13 cellular contexts compared by ENCODE assay signal in the genomic region with DNA sequence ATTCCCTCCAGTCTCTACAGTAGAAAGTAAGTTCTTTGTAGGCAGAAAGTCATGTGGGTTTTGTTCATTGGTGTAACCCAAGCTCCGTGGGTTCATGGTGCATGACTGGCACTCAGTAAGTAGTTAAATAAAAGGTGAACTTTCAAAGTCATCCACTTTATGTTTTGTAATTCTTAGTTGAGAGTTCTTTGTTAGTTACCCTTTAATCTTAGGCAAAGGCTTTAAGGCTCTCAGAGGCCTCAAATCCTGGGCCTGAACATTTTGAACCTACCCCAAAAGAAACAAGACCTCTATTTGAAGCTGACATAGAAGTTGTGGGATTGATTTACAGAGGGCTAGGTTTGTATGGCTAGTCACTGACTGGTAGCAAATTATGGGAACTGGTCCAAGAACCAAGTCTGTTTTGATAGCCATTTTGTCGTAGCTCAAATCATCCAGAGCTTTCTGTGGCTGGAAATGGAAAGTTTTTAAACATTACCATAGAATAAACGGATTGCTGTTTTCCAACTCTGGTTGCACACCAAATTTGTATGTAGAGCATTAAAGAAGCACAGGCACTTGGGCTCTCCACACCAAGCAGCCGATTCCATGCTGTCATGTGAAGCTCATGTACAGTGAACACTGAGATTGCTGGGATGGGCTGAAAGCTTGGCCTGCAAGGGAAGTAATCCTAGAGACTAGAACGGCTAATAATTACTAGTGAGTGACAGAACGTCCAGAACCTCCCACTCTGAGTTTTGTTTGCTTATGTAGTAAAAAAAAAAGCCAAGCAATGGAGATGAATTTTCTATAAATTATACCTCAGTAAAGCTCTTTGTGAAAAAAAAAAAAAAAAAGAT. TPM values are rescaled to one million over a fixed set of nuclear protein-coding genes. Genes with fewer than 3 reads are reported as not detected.
DNase-seq lines count a peak whose midpoint lies in the region; TF ChIP-seq lines count a peak whose summit lies in the region.
"Had no signal": no experiment of that assay in that cellular context is flagged by ENCODE, and none has a peak within 500 bp of the region (broad histone marks: within the 10 kb centered on the region; RNA-seq: fewer than 3 reads in every experiment).

No MANE protein-coding gene starts in this region.

- peak; percentile 22 for DNase-seq in SK-MEL-5 (ENCODE audit: low read depth, low spot score)
- DNase-seq in osteocyte (ENCODE audit: extremely low spot score, unreplicated experiment) = no peak
- DNase-seq in hypothalamus (lab: John Stamatoyannopoulos, UW) = no peak
- no peak for DNase-seq in MV-4-11 (lab: John Stamatoyannopoulos, UW)
- no peak for DNase-seq in NCI-H748 treated with DMSO at 0.1 percent for 48 hours (lab: John Stamatoyannopoulos, UW)
- DNase-seq: body of pancreas, HFFc6, NCI-H524, T1000 had no signal

- H3K36me3 Mint-ChIP-seq in IgD-negative memory B cell (no peaks in the 10 kb centered on the region), osteocyte (ENCODE audit: unreplicated experiment) (peaks cover 10% of the 10 kb centered on the region)

- TF ChIP-seq CTCF in osteocyte (IDR thresholded peaks at IDR 0.05) = no peak

- H3K9me3 Mint-ChIP-seq in IgD-negative memory B cell (no peaks in the 10 kb centered on the region), osteocyte (ENCODE audit: unreplicated experiment) (no peaks in the 10 kb centered on the region)
- H3K9me3 Mint-ChIP-seq: HFFc6 had no signal

- in situ Hi-C loops in SK-MEL-5 (cut with HindIII; ENCODE audit: low pct_unique_long_range_greater_than_20kb, low sequenced_read_pairs) = no loop called here

- no peaks in the 10 kb centered on the region for H3K27me3 ChIP-seq in endocrine pancreas (ENCODE audit: control insufficient read depth, insufficient read depth, low read length)
- H3K27me3 ChIP-seq: body of pancreas had no signal

- peaks cover 24% of the 10 kb centered on the region for H3K4me1 ChIP-seq in endocrine pancreas (ENCODE audit: control insufficient read depth, insufficient read depth, low read length)

- no peaks in the 10 kb centered on the region for H3K36me3 ChIP-seq in endocrine pancreas (ENCODE audit: control insufficient read depth, insufficient read depth, low read length)

- H3K4me1 Mint-ChIP-seq in IgD-negative memory B cell (peaks cover 12 to 16% (median 15%) of the 10 kb centered on the region in 3 donors), osteocyte (ENCODE audit: unreplicated experiment) (peaks cover 11% of the 10 kb centered on the region)

- H3K27me3 Mint-ChIP-seq in IgD-negative memory B cell (no peaks in the 10 kb centered on the region), osteocyte (ENCODE audit: unreplicated experiment) (no peaks in the 10 kb centered on the region)

- H3K9ac ChIP-seq in endocrine pancreas (ENCODE audit: control insufficient read depth, insufficient read depth, low read length) = peak overlapping the region; percentile 38

- H3K4me3 Mint-ChIP-seq in IgD-negative memory B cell = peak overlapping the region in 2 of 4 donors; percentile 5 to 23
- H3K4me3 Mint-ChIP-seq in osteocyte (ENCODE audit: unreplicated experiment) = no peak overlapping the region
- H3K4me3 Mint-ChIP-seq: HFFc6 had no signal

- H3K9me3 ChIP-seq in endocrine pancreas (ENCODE audit: control insufficient read depth, low read length) = no peaks in the 10 kb centered on the region
- H3K9me3 ChIP-seq: body of pancreas had no signal

- H3K27ac Mint-ChIP-seq in IgD-negative memory B cell = peak overlapping the region; percentile 96 to 99 (median 98)
- H3K27ac Mint-ChIP-seq in osteocyte (ENCODE audit: unreplicated experiment) = peak overlapping the region; percentile 57
- H3K27ac Mint-ChIP-seq: HFFc6 had no signal

- H3K4me3 ChIP-seq in endocrine pancreas (ENCODE audit: control insufficient read depth, insufficient read depth, low read length) = no peak overlapping the region
- H3K4me3 ChIP-seq: body of pancreas had no signal

RNA-seq across cellular contexts. Expression of gene DENND11, which starts 53.5 kb away (rescaled TPM):
- polyA plus RNA-seq in IgD-negative memory B cell = 8.9 TPM
- 15.2 and 16.6 TPM in 2 replicates for total RNA-seq in SK-MEL-5 (2014; rRNA removed; shearing (Covaris generic))
- polyA plus RNA-seq in SK-MEL-5 (2015; cell fraction: cytosol; rRNA removed) = 10.5 and 14.2 TPM in 2 replicates
- 36.4 and 39.2 TPM in 2 replicates for polyA plus RNA-seq in SK-MEL-5 (2015; cell fraction: nucleus; rRNA removed)
- total RNA-seq in osteocyte = 10.6 and 12.3 TPM in 2 replicates

RNA-seq across cellular contexts. Expression of gene WEE2, which starts 59.7 kb away (rescaled TPM):
- polyA plus RNA-seq in IgD-negative memory B cell = not detected
- not detected in 2 replicates for total RNA-seq in SK-MEL-5 (2014; rRNA removed; shearing (Covaris generic))
- polyA plus RNA-seq in SK-MEL-5 (2015; cell fraction: cytosol; rRNA removed) = not detected in 2 replicates
- not detected in 2 replicates for polyA plus RNA-seq in SK-MEL-5 (2015; cell fraction: nucleus; rRNA removed)
- total RNA-seq in osteocyte = not detected in 2 replicates
- total RNA-seq: body of pancreas, HFFc6, HT-29, sciatic nerve had no signal
